In genomic region chr20:38386852-38387251, GRCh38 we compare ENCODE assay signal across 31 cellular contexts. TPM values are rescaled to one million over a fixed set of nuclear protein-coding genes. Genes with fewer than 3 reads are reported as not detected.
DNase-seq lines count a peak whose midpoint lies in the region; ATAC-seq, FAIRE-seq and TF ChIP-seq lines count a peak whose summit lies in the region.
"Had no signal": no experiment of that assay in that cellular context is flagged by ENCODE, and none has a peak within 500 bp of the region (broad histone marks: within the 10 kb centered on the region; RNA-seq: fewer than 3 reads in every experiment).

No MANE protein-coding gene starts in this region.

- POLR2A ChIA-PET in HepG2 (lab: Yijun Ruan, JAX) (no interaction called here), IMR-90 (lab: Charles Lee; ENCODE audit: unreplicated experiment) (no interaction called here), H1 (lab: Charles Lee; ENCODE audit: partially characterized antibody) (interaction anchor here (1.4 kb wide), 1 partner anchor 48 kb away, joined by 3 read pairs; the partner anchor contains the start of gene SNHG17)

- H2AFZ ChIP-seq in HepG2 (ENCODE audit: low read length) (no peak overlapping the region), IMR-90 (replicated peaks; ENCODE audit: low read length, poor library complexity) (no peak overlapping the region), H1 (ENCODE audit: low read length) (no peak overlapping the region)

- H3K79me1 ChIP-seq in IMR-90 (ENCODE audit: low read depth in 1 of 2, low read length in 2 of 2) (no peaks in the 10 kb centered on the region), H1 (ENCODE audit: low read depth, low read length) (no peaks in the 10 kb centered on the region)

- H4K5ac ChIP-seq in IMR-90 (ENCODE audit: low read depth, low read length), result no peak overlapping the region
- no peak overlapping the region for H4K5ac ChIP-seq in H1 (ENCODE audit: insufficient read length, low read depth, low read length)

- no peak for TF ChIP-seq POLR2A in HepG2 (IDR thresholded peaks at IDR 0.05; ENCODE audit: insufficient read depth in 1 of 2, low read depth in 2 of 2, low read length in 2 of 2)
- no peak for TF ChIP-seq POLR2A in right lobe of liver (IDR thresholded peaks at IDR 0.05)
- no peak for TF ChIP-seq POLR2A in IMR-90 (IDR thresholded peaks at IDR 0.05; ENCODE audit: low read depth, low read length)
- TF ChIP-seq POLR2A in H1 (IDR thresholded peaks at IDR 0.05; ENCODE audit: control extremely low read depth in 1 of 2, low read depth in 2 of 2, low read length in 2 of 2), result no peak

- H2BK5ac ChIP-seq in IMR-90 (ENCODE audit: low read depth, low read length, poor library complexity, severe bottlenecking) (no peak overlapping the region), H1 (ENCODE audit: low read depth, low read length) (no peak overlapping the region)

- no peak overlapping the region for H2AK9ac ChIP-seq in IMR-90 (replicated peaks; ENCODE audit: low read depth, low read length, poor library complexity)

- no peak for ATAC-seq in HepG2
- ATAC-seq in right lobe of liver, result no peak
- ATAC-seq in IMR-90 (ENCODE audit: low read depth), result no peak
- ATAC-seq: GM12878 had no signal

- H3K4ac ChIP-seq in IMR-90 (ENCODE audit: low read depth, low read length), result no peak overlapping the region
- H3K4ac ChIP-seq in H1 (replicated peaks; ENCODE audit: insufficient read length, low read depth, low read length), result no peak overlapping the region

- H3K36me3 ChIP-seq in HepG2 (replicated peaks in 1 of 2; ENCODE audit: control insufficient read depth in 1 of 2, insufficient read depth in 2 of 2, low read length in 2 of 2), result no peaks in the 10 kb centered on the region
- peaks cover 0 to 7% (median 0%) of the 10 kb centered on the region in 4 donors for H3K36me3 ChIP-seq in right lobe of liver
- no peaks in the 10 kb centered on the region for H3K36me3 ChIP-seq in IMR-90 (ENCODE audit: control insufficient read depth, insufficient read depth, low read length)
- H3K36me3 ChIP-seq in H1 (ENCODE audit: control insufficient read depth in 2 of 4, insufficient read depth in 4 of 4, low read length in 3 of 4), result no peaks in the 10 kb centered on the region
- H3K36me3 ChIP-seq: BE2C, BLaER1 had no signal

- no peak overlapping the region for H3K56ac ChIP-seq in IMR-90 (ENCODE audit: extremely low read depth, insufficient read depth, low read length)
- no peak overlapping the region for H3K56ac ChIP-seq in H1 (replicated peaks; ENCODE audit: insufficient read length, low read depth, low read length)

- H3K14ac ChIP-seq in IMR-90 (replicated peaks; ENCODE audit: low read depth, low read length) (no peak overlapping the region), H1 (ENCODE audit: insufficient read length) (no peak overlapping the region)

- H2BK120ac ChIP-seq in IMR-90 (ENCODE audit: low read depth, low read length), result no peak overlapping the region
- no peak overlapping the region for H2BK120ac ChIP-seq in H1 (replicated peaks; ENCODE audit: low read depth, low read length)

- no peaks in the 10 kb centered on the region for H4K20me1 ChIP-seq in HepG2 (ENCODE audit: insufficient read depth, low read length)
- no peaks in the 10 kb centered on the region for H4K20me1 ChIP-seq in IMR-90 (ENCODE audit: insufficient read depth, low read length)
- H4K20me1 ChIP-seq in H1 (replicated peaks in 1 of 2; ENCODE audit: control insufficient read depth in 1 of 2, insufficient read depth in 2 of 2, low read length in 2 of 2), result no peaks in the 10 kb centered on the region
- H4K20me1 ChIP-seq: BLaER1 had no signal

- no peak overlapping the region for H3K4me3 ChIP-seq in HepG2 (replicated peaks in 1 of 3; ENCODE audit: insufficient read depth in 1 of 3, low read depth in 2 of 3, low read length in 3 of 3)
- no peak overlapping the region for H3K4me3 ChIP-seq in right lobe of liver
- no peak overlapping the region for H3K4me3 ChIP-seq in IMR-90 (ENCODE audit: insufficient read depth, low read depth, low read length)
- H3K4me3 ChIP-seq in H1 (ENCODE audit: extremely low read depth in 1 of 4, insufficient read depth in 2 of 4, low read depth in 3 of 4, low read length in 4 of 4), result no peak overlapping the region
- H3K4me3 ChIP-seq: BLaER1, GM12878 had no signal

- no peak for TF ChIP-seq CTCF in HepG2 (CRISPR knock-in tag; IDR thresholded peaks at IDR 0.05)
- no peak for TF ChIP-seq CTCF in right lobe of liver (IDR thresholded peaks at IDR 0.05)
- no peak for TF ChIP-seq CTCF in IMR-90 (conservative IDR thresholded peaks at IDR 0.05; ENCODE audit: low read depth, low read length)
- TF ChIP-seq CTCF in H1 (IDR thresholded peaks at IDR 0.05; ENCODE audit: control extremely low read depth in 1 of 3, insufficient read depth in 1 of 3, low read depth in 1 of 3, low read length in 3 of 3), result no peak
- no peak for TF ChIP-seq CTCF in GM13976 (IDR thresholded peaks at IDR 0.05; ENCODE audit: borderline replicate concordance, control extremely low read depth, extremely low read depth, insufficient read depth, missing control alignments)

- H4K91ac ChIP-seq in IMR-90 (ENCODE audit: insufficient read depth, low read depth, low read length), result no peak overlapping the region
- no peak overlapping the region for H4K91ac ChIP-seq in H1 (replicated peaks; ENCODE audit: insufficient read length, low read length)

- H3K23ac ChIP-seq in IMR-90 (ENCODE audit: low read depth, low read length) (no peak overlapping the region), H1 (ENCODE audit: insufficient read length) (no peak overlapping the region)

- H3K18ac ChIP-seq in IMR-90 (ENCODE audit: low read depth, low read length), result no peak overlapping the region
- H3K18ac ChIP-seq in H1 (ENCODE audit: extremely low read depth, low read length), result no peak overlapping the region

- H4K8ac ChIP-seq in IMR-90 (ENCODE audit: low read depth in 2 of 2, low read length in 2 of 2) (no peak overlapping the region), H1 (ENCODE audit: extremely low read depth, insufficient read depth, low read length) (no peak overlapping the region)

- H2AK5ac ChIP-seq in IMR-90 (ENCODE audit: low read depth, low read length) (no peak overlapping the region), H1 (ENCODE audit: low read depth, low read length) (no peak overlapping the region)

- CTCF ChIA-PET in HepG2 (lab: Yijun Ruan, JAX; ENCODE audit: low intra/inter-chr PET ratio, low total read pairs) (no interaction called here), IMR-90 (lab: Yijun Ruan, JAX) (no interaction called here), H1 (lab: Charles Lee; ENCODE audit: partially characterized antibody) (interaction anchor here (1.0 to 1.7 kb wide), 6 partner anchors 19 to 82 kb away, joined by 3 to 7 read pairs (median 4); no protein-coding TSS in a partner anchor)

- no peaks in the 10 kb centered on the region for H3K4me1 ChIP-seq in HepG2 (ENCODE audit: insufficient read depth, low read length)
- H3K4me1 ChIP-seq in right lobe of liver, result no peaks in the 10 kb centered on the region
- H3K4me1 ChIP-seq in IMR-90 (ENCODE audit: control insufficient read depth, insufficient read depth, low read length), result no peaks in the 10 kb centered on the region
- peaks cover 0 to 5% (median 1%) of the 10 kb centered on the region in 4 experiments; a peak in 1 of 7 replicates for H3K4me1 ChIP-seq in H1 (replicated peaks in 1 of 4; ENCODE audit: control insufficient read depth in 3 of 4, insufficient read depth in 4 of 4, low read length in 3 of 4)
- H3K4me1 ChIP-seq: BE2C, BLaER1 had no signal

- 17% methylated on average over 2 of the region's 2 CpGs for WGBS in HepG2 (ENCODE audit: low lambda C conversion rate)
- 60% methylated on average over 2 of the region's 2 CpGs for WGBS in right lobe of liver (ENCODE audit: insufficient coverage, low coverage, low lambda C conversion rate, missing lambda C conversion rate)
- WGBS in IMR-90 (ENCODE audit: extremely low coverage in 2 of 2, insufficient read length in 1 of 2), 2 experiments, result no CpG with 5 or more reads among the region's 2 CpGs
- WGBS in H1 (ENCODE audit: extremely low coverage in 1 of 2, insufficient coverage in 1 of 2, insufficient read length in 1 of 2, insufficient replicate concordance in 2 of 2, low coverage in 1 of 2, low lambda C conversion rate in 2 of 2, missing lambda C conversion rate in 1 of 2), 2 experiments, result 85% methylated on average over 2 of the region's 2 CpGs; no CpG with 5 or more reads in 1 of the 2 experiments

- FAIRE-seq in HepG2 (lab: Jason Lieb, UNC) (no peak), H1 (lab: Jason Lieb, UNC) (no peak)
- FAIRE-seq: GM12878, GM12892, GM19239 had no signal

- dilution Hi-C loops in IMR-90 (cut with HindIII; ENCODE audit: low sequenced_read_pairs, unreplicated experiment), result no loop called here

- H2BK20ac ChIP-seq in IMR-90 (ENCODE audit: low read depth, low read length) (no peak overlapping the region), H1 (ENCODE audit: low read length) (no peak overlapping the region)

- H3K79me2 ChIP-seq in HepG2 (ENCODE audit: insufficient read depth, low read length) (no peaks in the 10 kb centered on the region), H1 (ENCODE audit: control insufficient read depth in 1 of 2, insufficient read depth in 2 of 2, low read length in 2 of 2) (no peaks in the 10 kb centered on the region)

- H2BK15ac ChIP-seq in IMR-90 (ENCODE audit: low read depth, low read length) (no peak overlapping the region), H1 (ENCODE audit: low read length) (no peak overlapping the region)

- H3K27me3 ChIP-seq in HepG2 (ENCODE audit: control insufficient read depth in 1 of 2, insufficient read depth in 2 of 2, low read length in 2 of 2) (0 out of 5 replicates have a peak, but pooled peaks cover 0 to 3% of the 10 kb centered on the region in 2 experiments), right lobe of liver (no peaks in the 10 kb centered on the region), IMR-90 (ENCODE audit: control insufficient read depth, insufficient read depth, low read length) (peaks cover 39% of the 10 kb centered on the region), H1 (replicated peaks in 1 of 4; ENCODE audit: control insufficient read depth in 3 of 4, extremely low read depth in 1 of 4, insufficient read depth in 3 of 4, low read length in 3 of 4) (no peaks in the 10 kb centered on the region; a peak in 1 of 7 replicates)
- H3K27me3 ChIP-seq: BE2C, BLaER1 had no signal

- H3K9me3 ChIP-seq in HepG2 (ENCODE audit: low read length) (no peaks in the 10 kb centered on the region), right lobe of liver (no peaks in the 10 kb centered on the region), IMR-90 (ENCODE audit: control insufficient read depth, insufficient read depth, low read length) (no peaks in the 10 kb centered on the region), H1 (ENCODE audit: insufficient read depth in 2 of 2, low read depth in 1 of 2, low read length in 1 of 2) (no peaks in the 10 kb centered on the region)
- H3K9me3 ChIP-seq: BE2C, BLaER1 had no signal

- DNase-seq in HepG2 (ENCODE audit: low spot score), result no peak
- DNase-seq in right lobe of liver, result no peak
- no peak for DNase-seq in IMR-90
- no peak for DNase-seq in H1 (ENCODE audit: low read depth in 1 of 2, low spot score in 2 of 2)
- no peak for DNase-seq in GM13976 (ENCODE audit: low spot score)
- DNase-seq in LoVo (ENCODE audit: low spot score), result no peak
- DNase-seq: ACHN; BE2C; C1 segment of cervical spinal cord; CD4-positive, alpha-beta memory T cell; CD4-positive, CD25-positive, alpha-beta regulatory T cell; CD8-positive, alpha-beta memory T cell; COR-L47; DMS 273 treated with DMSO at 0.1 percent for 48 hours; DMS153; DMS53; DMS79; DND-41; EL; GDM1 had no signal

- in situ Hi-C loops in HepG2 (cut with HindIII; ENCODE audit: extremely low pct_ligation_motif_present, low pct_unique_long_range_greater_than_20kb), result no loop called here
- in situ Hi-C loops in IMR-90 (cut with MboI; ENCODE audit: low sequenced_read_pairs), result loop anchor here (25.0 kb wide), 1 partner anchor 1125 kb away; the partner anchor contains the start of gene GHRH
- in situ Hi-C loops in GM13976 (cut with MboI; ENCODE audit: low sequenced_read_pairs, unreplicated experiment), result no loop called here

- H3K23me2 ChIP-seq in H1 (ENCODE audit: low read depth, low read length), result no peaks in the 10 kb centered on the region

- TF ChIP-seq RAD21 in HepG2 (CRISPR knock-in tag; IDR thresholded peaks at IDR 0.05) (no peak), IMR-90 (IDR thresholded peaks at IDR 0.05; ENCODE audit: low read length) (no peak), H1 (IDR thresholded peaks at IDR 0.05 in 1 of 2, conservative IDR thresholded peaks at IDR 0.05 in 1 of 2; ENCODE audit: low read depth in 2 of 2, low read length in 2 of 2) (no peak)

- intact Hi-C loops in HepG2 (cut with micrococcal nuclease; ENCODE audit: unreplicated experiment) (no loop called here), right lobe of liver (cut with DNase I) (no loop called here), IMR-90 (cut with micrococcal nuclease) (no loop called here)

- no TSS peak for BruUV-seq in HepG2 (replicated peaks; lab: Mats Ljungman, UMichigan)
- BruUV-seq in IMR-90 (replicated peaks; lab: Mats Ljungman, UMichigan), result no TSS peak

- no peaks in the 10 kb centered on the region for H3K9me1 ChIP-seq in IMR-90 (ENCODE audit: insufficient read depth, low read length)

- H3K9ac ChIP-seq in HepG2 (ENCODE audit: insufficient read depth, low read depth, low read length), result no peak overlapping the region
- no peak overlapping the region for H3K9ac ChIP-seq in IMR-90 (ENCODE audit: low read depth, low read length)
- H3K9ac ChIP-seq in H1 (replicated peaks in 1 of 4; ENCODE audit: extremely low read depth in 1 of 4, low read depth in 3 of 4, low read length in 3 of 4), result no peak overlapping the region
- H3K9ac ChIP-seq: BLaER1 had no signal

- H2BK12ac ChIP-seq in H1 (ENCODE audit: low read depth, low read length), result no peak overlapping the region

- no peak overlapping the region for H3K27ac ChIP-seq in HepG2 (ENCODE audit: extremely low read length, insufficient read depth, low read length)
- no peak overlapping the region for H3K27ac ChIP-seq in right lobe of liver
- H3K27ac ChIP-seq in IMR-90 (ENCODE audit: insufficient read depth, low read length), result no peak overlapping the region
- no peak overlapping the region for H3K27ac ChIP-seq in H1 (ENCODE audit: low read depth, low read length)
- H3K27ac ChIP-seq: 22Rv1, BLaER1 had no signal

- H3K4me2 ChIP-seq in HepG2 (ENCODE audit: low read depth, low read length), result no peak overlapping the region
- H3K4me2 ChIP-seq in IMR-90 (ENCODE audit: low read depth, low read length), result no peak overlapping the region
- no peak overlapping the region for H3K4me2 ChIP-seq in H1 (ENCODE audit: insufficient read depth in 1 of 2, low read depth in 2 of 2, low read length in 2 of 2)
- H3K4me2 ChIP-seq: BLaER1 had no signal

- TF ChIP-seq EP300 in HepG2 (IDR thresholded peaks at IDR 0.05; ENCODE audit: low read depth in 2 of 2, low read length in 2 of 2) (no peak), HepG2 (CRISPR knock-in tag; IDR thresholded peaks at IDR 0.05; ENCODE audit: borderline replicate concordance) (no peak), H1 (IDR thresholded peaks at IDR 0.05; ENCODE audit: borderline replicate concordance in 1 of 2, low read depth in 2 of 2, low read length in 2 of 2) (no peak)

RNA-seq across cellular contexts. Expression of gene LBP, which starts 40.6 kb away (rescaled TPM):
- total RNA-seq in HepG2 (2016; rRNA removed; fragmentation: Illumina TruSeq; extraction: Trizol) (0.20 TPM in 1 of 2 replicates, not detected in the other), right lobe of liver (1,000 to 10,000 TPM in 3 of 6 experiments, 100 to 1,000 TPM in 3; 380 to 2,142 (median 1,251) TPM), IMR-90 (2012; rRNA removed) (not detected in 2 replicates)
- total RNA-seq in HepG2 (2016; cell fraction: cytosol; rRNA removed; fragmentation: Illumina TruSeq; extraction: Trizol; ENCODE audit: low read depth), result not detected in 2 replicates
- total RNA-seq in HepG2 (2016; cell fraction: insoluble cytoplasmic fraction; rRNA removed; fragmentation: Illumina TruSeq; extraction: Trizol), result 0.06 TPM in 1 of 2 replicates, not detected in the other
- total RNA-seq in HepG2 (2016; cell fraction: membrane; rRNA removed; fragmentation: Illumina TruSeq; extraction: Trizol), result 0.09 TPM in 1 of 2 replicates, not detected in the other
- total RNA-seq in HepG2 (2016; cell fraction: nucleus; rRNA removed; fragmentation: Illumina TruSeq; extraction: Trizol), result not detected in 2 replicates
- polyA plus RNA-seq in HepG2 (2011; rRNA removed) (0.07 and 0.26 TPM in 2 replicates), IMR-90 (2012; rRNA removed) (not detected in 2 replicates), H1 (2011; rRNA removed) (0.44 and 0.60 TPM in 2 replicates)
- polyA plus RNA-seq in HepG2 (2011; cell fraction: cytosol; rRNA removed), result 0.17 and 0.32 TPM in 2 replicates
- 0.08 and 0.14 TPM in 2 replicates for polyA plus RNA-seq in HepG2 (2011; cell fraction: nucleus; rRNA removed)
- polyA plus RNA-seq in HepG2 (2012), result 0.20 TPM in 1 of 2 replicates, not detected in the other
- 0.08 TPM in 1 of 2 replicates, not detected in the other for polyA plus RNA-seq in HepG2 (2016; cell fraction: cytosol; fragmentation: Illumina TruSeq; extraction: Trizol; ENCODE audit: low read depth)
- not detected in 2 replicates for polyA plus RNA-seq in HepG2 (2016; cell fraction: insoluble cytoplasmic fraction; fragmentation: Illumina TruSeq; extraction: Trizol; ENCODE audit: low read depth)
- polyA plus RNA-seq in HepG2 (2016; cell fraction: membrane; fragmentation: Illumina TruSeq; extraction: Trizol; ENCODE audit: low read depth), result 0.10 TPM in 1 of 2 replicates, not detected in the other
- polyA plus RNA-seq in HepG2 (2016; cell fraction: nucleus; fragmentation: Illumina TruSeq; extraction: Trizol; ENCODE audit: insufficient read depth, low read depth), result not detected in 2 replicates
- 0.72 TPM in 1 of 2 replicates, not detected in the other for polyA minus RNA-seq in HepG2 (2011; rRNA and poly(A)+ RNA removed; ENCODE audit: low replicate concordance)
- not detected in 2 replicates for polyA minus RNA-seq in HepG2 (2011; cell fraction: cytosol; rRNA and poly(A)+ RNA removed)
- not detected in 2 replicates for polyA minus RNA-seq in HepG2 (2011; cell fraction: nucleus; rRNA and poly(A)+ RNA removed)
- not detected in 2 replicates for polyA plus RNA-seq in IMR-90 (2012; cell fraction: cytosol; rRNA removed)
- polyA plus RNA-seq in IMR-90 (2012; cell fraction: nucleus; rRNA removed; ENCODE audit: low replicate concordance), result not detected in 2 replicates
- total RNA-seq in H1 (2021; fragmentation: NEBNext Ultra II Directional; extraction: Animal tissue kit (Norgen Biotek cat#: 25700)), result 0.48 and 0.63 TPM in 2 replicates
- polyA plus RNA-seq in H1 (2011; cell fraction: cytosol; rRNA removed), result 0.37 TPM
- 0.61 TPM for polyA plus RNA-seq in H1 (2011; cell fraction: nucleus; rRNA removed)
- 0.35 to 0.69 TPM (median 0.57 TPM) in 4 replicates for polyA plus RNA-seq in H1 (2012, experiment 1 of 2)
- polyA plus RNA-seq in H1 (2012, experiment 2 of 2), result 0.29 TPM
- 0.28 TPM for polyA plus RNA-seq in H1 (2013, experiment 1 of 2)
- polyA plus RNA-seq in H1 (2013, experiment 2 of 2), result 0.33 TPM
- polyA minus RNA-seq in H1 (2011; rRNA and poly(A)+ RNA removed), result 0.37 and 1.2 TPM in 2 replicates
- polyA minus RNA-seq in H1 (2011; cell fraction: cytosol; rRNA and poly(A)+ RNA removed), result not detected
- polyA minus RNA-seq in H1 (2011; cell fraction: nucleus; rRNA and poly(A)+ RNA removed), result 0.40 TPM
- total RNA-seq: A172; A673; CD4-positive, alpha-beta memory T cell; CD4-positive, CD25-positive, alpha-beta regulatory T cell; CD8-positive, alpha-beta memory T cell; Daoy; G401 had no signal
- polyA plus RNA-seq: AG04450; CD14-positive monocyte; CD4-positive, alpha-beta memory T cell; CD4-positive, CD25-positive, alpha-beta regulatory T cell; CD8-positive, alpha-beta memory T cell had no signal

RNA-seq across cellular contexts. Expression of gene SNHG17, which starts 48.3 kb away (rescaled TPM):
- total RNA-seq in HepG2 (2016; rRNA removed; fragmentation: Illumina TruSeq; extraction: Trizol), result 15.6 and 26.2 TPM in 2 replicates
- 27.4 and 27.8 TPM in 2 replicates for total RNA-seq in HepG2 (2016; cell fraction: cytosol; rRNA removed; fragmentation: Illumina TruSeq; extraction: Trizol; ENCODE audit: low read depth)
- total RNA-seq in HepG2 (2016; cell fraction: insoluble cytoplasmic fraction; rRNA removed; fragmentation: Illumina TruSeq; extraction: Trizol), result 15.2 and 25.3 TPM in 2 replicates
- 30.7 and 34.5 TPM in 2 replicates for total RNA-seq in HepG2 (2016; cell fraction: membrane; rRNA removed; fragmentation: Illumina TruSeq; extraction: Trizol)
- 44.8 and 54.3 TPM in 2 replicates for total RNA-seq in HepG2 (2016; cell fraction: nucleus; rRNA removed; fragmentation: Illumina TruSeq; extraction: Trizol)
- 41.2 and 44.8 TPM in 2 replicates for polyA plus RNA-seq in HepG2 (2011; rRNA removed)
- polyA plus RNA-seq in HepG2 (2011; cell fraction: cytosol; rRNA removed), result 19.6 and 22.7 TPM in 2 replicates
- polyA plus RNA-seq in HepG2 (2011; cell fraction: nucleus; rRNA removed), result 170 and 182 TPM in 2 replicates
- polyA plus RNA-seq in HepG2 (2012), result 32.8 and 56.1 TPM in 2 replicates
- polyA plus RNA-seq in HepG2 (2016; cell fraction: cytosol; fragmentation: Illumina TruSeq; extraction: Trizol; ENCODE audit: low read depth), result 24.3 and 28.6 TPM in 2 replicates
- polyA plus RNA-seq in HepG2 (2016; cell fraction: insoluble cytoplasmic fraction; fragmentation: Illumina TruSeq; extraction: Trizol; ENCODE audit: low read depth), result 32.2 and 33.6 TPM in 2 replicates
- polyA plus RNA-seq in HepG2 (2016; cell fraction: membrane; fragmentation: Illumina TruSeq; extraction: Trizol; ENCODE audit: low read depth), result 28.4 and 32.2 TPM in 2 replicates
- polyA plus RNA-seq in HepG2 (2016; cell fraction: nucleus; fragmentation: Illumina TruSeq; extraction: Trizol; ENCODE audit: insufficient read depth, low read depth), result 126 and 147 TPM in 2 replicates
- polyA minus RNA-seq in HepG2 (2011; rRNA and poly(A)+ RNA removed; ENCODE audit: low replicate concordance), result 34.4 and 149 TPM in 2 replicates
- 6.9 and 12.8 TPM in 2 replicates for polyA minus RNA-seq in HepG2 (2011; cell fraction: cytosol; rRNA and poly(A)+ RNA removed)
- polyA minus RNA-seq in HepG2 (2011; cell fraction: nucleus; rRNA and poly(A)+ RNA removed), result 67.3 and 72.4 TPM in 2 replicates
- total RNA-seq in right lobe of liver, result 10 to 100 TPM in 2 of 6 experiments, 1 to 10 TPM in 4; 2.5 to 21.8 (median 8.5) TPM
- 5.4 and 6.4 TPM in 2 replicates for total RNA-seq in IMR-90 (2012; rRNA removed)
- polyA plus RNA-seq in IMR-90 (2012; rRNA removed), result 38.2 and 40.4 TPM in 2 replicates
- 31.4 and 67.9 TPM in 2 replicates for polyA plus RNA-seq in IMR-90 (2012; cell fraction: cytosol; rRNA removed)
- 82.9 and 92.3 TPM in 2 replicates for polyA plus RNA-seq in IMR-90 (2012; cell fraction: nucleus; rRNA removed; ENCODE audit: low replicate concordance)
- total RNA-seq in H1 (2021; fragmentation: NEBNext Ultra II Directional; extraction: Animal tissue kit (Norgen Biotek cat#: 25700)), result 59.8 and 63.1 TPM in 2 replicates
- polyA plus RNA-seq in H1 (2011; rRNA removed), result 59.4 and 74.4 TPM in 2 replicates
- polyA plus RNA-seq in H1 (2011; cell fraction: cytosol; rRNA removed), result 64.2 TPM
- 124 TPM for polyA plus RNA-seq in H1 (2011; cell fraction: nucleus; rRNA removed)
- polyA plus RNA-seq in H1 (2012, experiment 1 of 2), result 52.5 to 70.9 TPM (median 66.4 TPM) in 4 replicates
- polyA plus RNA-seq in H1 (2012, experiment 2 of 2), result 64.6 TPM
- polyA plus RNA-seq in H1 (2013, experiment 1 of 2), result 64.7 TPM
- polyA plus RNA-seq in H1 (2013, experiment 2 of 2), result 63.4 TPM
- polyA minus RNA-seq in H1 (2011; rRNA and poly(A)+ RNA removed), result 38.6 and 54.0 TPM in 2 replicates
- polyA minus RNA-seq in H1 (2011; cell fraction: cytosol; rRNA and poly(A)+ RNA removed), result 35.5 TPM
- polyA minus RNA-seq in H1 (2011; cell fraction: nucleus; rRNA and poly(A)+ RNA removed), result 66.0 TPM

Comparison
In these comparisons a context has a peak if more than half of its experiments do, and no peak if none do; other contexts are left out.
1. RNA of gene LBP, which starts 40.6 kb away (total RNA-seq): 380 to 2,142 TPM in right lobe of liver; 0.48 to 0.63 TPM in H1, 0.06 to 0.20 TPM in HepG2 and not detected in IMR-90; every median in the first group is over 100 times any median in the second.
2. Of the 41 proteins assayed by ChIP-seq in both HepG2 and H1: peak only in HepG2: RFX5; only in H1: none; in both: MAFK; in neither: 39.